18 cellular contexts compared by ENCODE assay signal in the genomic region with DNA sequence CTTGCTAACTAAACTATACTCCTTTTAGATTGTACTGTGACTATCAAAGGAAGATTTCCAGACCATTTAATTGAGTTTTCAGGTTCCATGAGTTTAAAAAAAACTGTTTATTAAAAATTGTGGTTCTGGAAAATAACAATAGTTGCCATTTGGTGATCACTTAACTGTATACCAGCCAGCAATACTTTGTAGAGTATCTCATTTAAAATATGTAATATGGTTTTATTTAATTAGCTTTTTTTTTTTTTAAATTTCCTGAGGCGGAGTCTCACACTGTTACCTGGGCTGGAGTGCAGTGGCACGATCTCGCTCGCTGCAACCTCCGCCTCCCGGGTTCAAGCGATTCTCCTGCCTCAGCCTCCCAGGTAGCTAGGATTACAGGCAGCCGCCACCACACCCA.
"Had no signal": no experiment of that assay in that cellular context is flagged by ENCODE, and none has a peak within 500 bp of the region (broad histone marks: within the 10 kb centered on the region; RNA-seq: fewer than 3 reads in every experiment).

No MANE protein-coding gene starts in this region.

- H3K27me3 ChIP-seq: colonic mucosa, suprapubic skin had no signal

- H3K27ac Mint-ChIP-seq: activated naive CD8-positive, alpha-beta T cell had no signal

- H3K36me3 ChIP-seq: colonic mucosa, suprapubic skin had no signal

- H3K9me3 Mint-ChIP-seq: memory B cell; naive thymus-derived CD8-positive, alpha-beta T cell had no signal

- H3K27ac ChIP-seq: colonic mucosa, suprapubic skin had no signal

- H3K4me3 ChIP-seq: colonic mucosa, skin epidermis, suprapubic skin had no signal

- H3K27me3 Mint-ChIP-seq: activated naive CD8-positive, alpha-beta T cell; memory B cell; naive thymus-derived CD8-positive, alpha-beta T cell had no signal

- H3K9me3 ChIP-seq: colonic mucosa, suprapubic skin had no signal

- H3K4me3 Mint-ChIP-seq: activated naive CD8-positive, alpha-beta T cell; memory B cell had no signal

- H3K36me3 Mint-ChIP-seq: memory B cell had no signal

- ATAC-seq: activated CD4-positive, CD25-positive, alpha-beta regulatory T cell treated with anti-CD3 and anti-CD28 coated beads, Interleukin-2, amount 50 U/mL, for 24 hours; naive thymus-derived CD8-positive, alpha-beta T cell had no signal

- DNase-seq: activated CD4-positive, alpha-beta T cell treated with anti-CD3 and anti-CD28 coated beads, Interleukin-2, amount 50 U/mL, for 1 hour; activated CD8-positive, alpha-beta memory T cell treated with anti-CD3 and anti-CD28 coated beads for 24 hours; activated gamma-delta T cell treated with Interleukin-2 at 50 U/mL for 16 hours; amniotic stem cell; central memory CD4-positive, alpha-beta T cell; colonic mucosa; foreskin fibroblast; left colon; naive thymus-derived CD8-positive, alpha-beta T cell; retina; stimulated activated CD4-positive, alpha-beta T cell treated with anti-CD3 and anti-CD28 coated beads, Interleukin-15, amount 100 ng/mL, for 24 hours; stimulated activated CD4-positive, alpha-beta T cell treated with anti-CD3 and anti-CD28 coated beads, Interleukin-4, amount 100 ng/mL, for 1 hour; stimulated activated naive CD4-positive, alpha-beta T cell treated with Interleukin-2 at 50 U/mL for 16 hours had no signal
